In genomic region chr19:48636859-48637448, GRCh38 we compare ENCODE assay signal across 8 cellular contexts. TPM values are rescaled to one million over a fixed set of nuclear protein-coding genes. Genes with fewer than 3 reads are reported as not detected.
DNase-seq lines count a peak whose midpoint lies in the region; ATAC-seq, FAIRE-seq and TF ChIP-seq lines count a peak whose summit lies in the region.

A gene with protein sequence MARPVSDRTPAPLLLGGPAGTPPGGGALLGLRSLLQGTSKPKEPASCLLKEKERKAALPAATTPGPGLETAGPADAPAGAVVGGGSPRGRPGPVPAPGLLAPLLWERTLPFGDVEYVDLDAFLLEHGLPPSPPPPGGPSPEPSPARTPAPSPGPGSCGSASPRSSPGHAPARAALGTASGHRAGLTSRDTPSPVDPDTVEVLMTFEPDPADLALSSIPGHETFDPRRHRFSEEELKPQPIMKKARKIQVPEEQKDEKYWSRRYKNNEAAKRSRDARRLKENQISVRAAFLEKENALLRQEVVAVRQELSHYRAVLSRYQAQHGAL (minus strand): TSS chr19:48637379. CDS start chr19:48636994, 385 bp downstream.

- FAIRE-seq in keratinocyte (lab: Jason Lieb, UNC) = no peak

- peak within 1 kb of the TSS; percentile 61 for H2AFZ ChIP-seq in keratinocyte (ENCODE audit: control insufficient read depth, low read length)

- H3K4me1 Mint-ChIP-seq in activated T-cell treated with anti-CD3 and anti-CD28 coated beads, Interleukin-2, amount 50 U/mL, for 4 hours (ENCODE audit: low read depth) = peaks cover 53% of the 10 kb centered on the region
- H3K4me1 Mint-ChIP-seq in stimulated activated naive CD8-positive, alpha-beta T cell treated with anti-CD3 and anti-CD28 coated beads, Interleukin-15, amount 100 ng/mL, for 72 hours = peaks cover 69% of the 10 kb centered on the region

- peak within 1 kb of the TSS; percentile 98 for H3K27ac ChIP-seq in angular gyrus (ENCODE audit: low read depth, low read length)
- H3K27ac ChIP-seq in keratinocyte (ENCODE audit: control insufficient read depth, insufficient read depth, low read length) = peak within 1 kb of the TSS; percentile 85

- H3K4me3 Mint-ChIP-seq in activated T-cell treated with anti-CD3 and anti-CD28 coated beads, Interleukin-2, amount 50 U/mL, for 4 hours = peak within 1 kb of the TSS; percentile 88
- H3K4me3 Mint-ChIP-seq in stimulated activated naive CD8-positive, alpha-beta T cell treated with anti-CD3 and anti-CD28 coated beads, Interleukin-15, amount 100 ng/mL, for 72 hours = peak within 1 kb of the TSS; percentile 96 to 98

- no peaks in the 10 kb centered on the region for H3K9me1 ChIP-seq in keratinocyte (ENCODE audit: control insufficient read depth, extremely low read depth, insufficient read depth, low read length)

- DNase-seq in activated T-cell treated with anti-CD3 and anti-CD28 coated beads, Interleukin-2, amount 50 U/mL, for 4 hours = no peak
- DNase-seq in activated T-cell treated with anti-CD3 and anti-CD28 coated beads, Interleukin-2, amount 50 U/mL, for 1 hour = no peak
- peak; percentile 58 for DNase-seq in NCI-H1092 treated with DMSO at 0.1 percent for 48 hours (lab: John Stamatoyannopoulos, UW)
- no peak for DNase-seq in keratinocyte (ENCODE audit: low read depth, low spot score)
- DNase-seq in stimulated activated naive CD8-positive, alpha-beta T cell treated with anti-CD3 and anti-CD28 coated beads, Interleukin-15, amount 100 ng/mL, for 72 hours = peak in 1 of 2 donors; percentile 61
- no peak for DNase-seq in GM20000 (ENCODE audit: low spot score)
- DNase-seq in superior temporal gyrus (ENCODE audit: extremely low spot score) = no peak

- peak within 1 kb of the TSS; percentile 53 to 75 (median 72) for H3K4me3 ChIP-seq in keratinocyte (ENCODE audit: control insufficient read depth in 2 of 3, extremely low read depth in 1 of 3, insufficient read depth in 2 of 3, low read depth in 1 of 3, low read length in 3 of 3)

- no peaks in the 10 kb centered on the region for H3K36me3 ChIP-seq in keratinocyte (ENCODE audit: control insufficient read depth in 2 of 2, extremely low read depth in 1 of 2, insufficient read depth in 2 of 2, low read length in 2 of 2)

- H3K27ac Mint-ChIP-seq in stimulated activated naive CD8-positive, alpha-beta T cell treated with anti-CD3 and anti-CD28 coated beads, Interleukin-15, amount 100 ng/mL, for 72 hours = peak within 1 kb of the TSS; percentile 98 to 99

- no peaks in the 10 kb centered on the region for H3K79me2 ChIP-seq in keratinocyte (ENCODE audit: control insufficient read depth, insufficient read depth, low read length)

- ATAC-seq in activated T-cell treated with anti-CD3 and anti-CD28 coated beads, Interleukin-2, amount 50 U/mL, for 4 hours = no peak
- no peak for ATAC-seq in stimulated activated naive CD8-positive, alpha-beta T cell treated with anti-CD3 and anti-CD28 coated beads, Interleukin-15, amount 100 ng/mL, for 72 hours

- TF ChIP-seq CTCF in keratinocyte (optimal IDR thresholded peaks at IDR 0.05 in 1 of 3, IDR thresholded peaks at IDR 0.05 in 1 of 3, conservative IDR thresholded peaks at IDR 0.05 in 1 of 3; ENCODE audit: extremely low read depth in 1 of 3, insufficient read depth in 2 of 3, low read length in 3 of 3) (peak in 2 of 3 experiments; percentile 18 to 28), GM20000 (IDR thresholded peaks at IDR 0.05; ENCODE audit: extremely low read depth, missing control alignments) (no peak)

- H4K20me1 ChIP-seq in keratinocyte (ENCODE audit: control insufficient read depth, extremely low read depth, insufficient read depth, low read length) = no peaks in the 10 kb centered on the region

- H3K9me3 ChIP-seq in keratinocyte (ENCODE audit: control insufficient read depth, low read depth, low read length) = no peaks in the 10 kb centered on the region

- H3K9me3 Mint-ChIP-seq in activated T-cell treated with anti-CD3 and anti-CD28 coated beads, Interleukin-2, amount 50 U/mL, for 4 hours = no peaks in the 10 kb centered on the region
- H3K9me3 Mint-ChIP-seq in stimulated activated naive CD8-positive, alpha-beta T cell treated with anti-CD3 and anti-CD28 coated beads, Interleukin-15, amount 100 ng/mL, for 72 hours = peaks cover 7 to 8% of the 10 kb centered on the region in 2 donors

- H3K27me3 ChIP-seq in keratinocyte (ENCODE audit: control insufficient read depth, extremely low read depth, insufficient read depth, low read length) = no peaks in the 10 kb centered on the region

- peak within 1 kb of the TSS; percentile 83 for H3K9ac ChIP-seq in keratinocyte (ENCODE audit: control insufficient read depth, extremely low read depth, insufficient read depth, low read length)

- H3K4me1 ChIP-seq in keratinocyte (ENCODE audit: control insufficient read depth, extremely low read depth, insufficient read depth, low read length) = peaks cover 58% of the 10 kb centered on the region

- H3K4me2 ChIP-seq in keratinocyte (ENCODE audit: control insufficient read depth, extremely low read depth, insufficient read depth, low read depth, low read length) = peak within 1 kb of the TSS; percentile 89

- peaks cover 8% of the 10 kb centered on the region for H3K36me3 Mint-ChIP-seq in activated T-cell treated with anti-CD3 and anti-CD28 coated beads, Interleukin-2, amount 50 U/mL, for 4 hours (ENCODE audit: insufficient read depth)

- dilution Hi-C loops in keratinocyte (cut with MboI; ENCODE audit: extremely low pct_ligation_motif_present, low sequenced_read_pairs) = no loop called here

- H3K27me3 Mint-ChIP-seq in activated T-cell treated with anti-CD3 and anti-CD28 coated beads, Interleukin-2, amount 50 U/mL, for 4 hours (ENCODE audit: low read depth) = no peaks in the 10 kb centered on the region
- H3K27me3 Mint-ChIP-seq in stimulated activated naive CD8-positive, alpha-beta T cell treated with anti-CD3 and anti-CD28 coated beads, Interleukin-15, amount 100 ng/mL, for 72 hours = no peaks in the 10 kb centered on the region

RNA-seq across cellular contexts. Expression of the gene that starts here (rescaled TPM):
- total RNA-seq in activated T-cell treated with anti-CD3 and anti-CD28 coated beads, Interleukin-2, amount 50 U/mL, for 4 hours = 10 to 100 TPM in 2 of 3 donors, 1 to 10 TPM in 1; 6.7 to 12.3 (median 11.2) TPM
- 0.79 to 2.0 TPM (median 1.0 TPM) in 3 replicates for polyA plus RNA-seq in keratinocyte
- polyA plus RNA-seq in keratinocyte (2011; ENCODE audit: low read depth) = 19.6 TPM
- 0.47 and 1.4 TPM in 2 replicates for polyA plus RNA-seq in keratinocyte (2011; cell fraction: cytosol; rRNA removed)
- polyA plus RNA-seq in keratinocyte (2011; cell fraction: nucleus; rRNA removed) = 1.0 and 1.6 TPM in 2 replicates
- polyA plus RNA-seq in keratinocyte (2012; ENCODE audit: low replicate concordance) = 1.7 and 10.8 TPM in 2 replicates
- polyA minus RNA-seq in keratinocyte = 0.53 to 2.1 TPM (median 1.0 TPM) in 3 replicates
- 2.9 TPM for polyA minus RNA-seq in keratinocyte (2011; cell fraction: cytosol; rRNA and poly(A)+ RNA removed)
- polyA minus RNA-seq in keratinocyte (2011; cell fraction: nucleus; rRNA and poly(A)+ RNA removed) = 0.42 and 1.3 TPM in 2 replicates
